Comparison of ENCODE assay signal across 9 cellular contexts in genomic region chr19:11747277-11747676, GRCh38. TPM values are rescaled to one million over a fixed set of nuclear protein-coding genes. Genes with fewer than 3 reads are reported as not detected.
"Had no signal": no experiment of that assay in that cellular context is flagged by ENCODE, and none has a peak within 500 bp of the region (broad histone marks: within the 10 kb centered on the region; RNA-seq: fewer than 3 reads in every experiment).

No MANE protein-coding gene starts in this region.

- H3K4me2 ChIP-seq: KMS-11 had no signal

- ATAC-seq: HepG2 had no signal

- H3K9ac ChIP-seq: KMS-11 had no signal

- H3K27ac ChIP-seq: HL-60, KMS-11 had no signal

- DNase-seq: IMR-90, Karpas-422, KBM-7, KG1 had no signal

- FAIRE-seq: HepG2, HTR-8/SVneo had no signal

RNA-seq across cellular contexts. Expression of gene ZNF491, which starts 51.0 kb away (rescaled TPM):
- total RNA-seq: HT-29 had no signal
